Comparison of ENCODE assay signal across 8 cellular contexts in the genomic region with DNA sequence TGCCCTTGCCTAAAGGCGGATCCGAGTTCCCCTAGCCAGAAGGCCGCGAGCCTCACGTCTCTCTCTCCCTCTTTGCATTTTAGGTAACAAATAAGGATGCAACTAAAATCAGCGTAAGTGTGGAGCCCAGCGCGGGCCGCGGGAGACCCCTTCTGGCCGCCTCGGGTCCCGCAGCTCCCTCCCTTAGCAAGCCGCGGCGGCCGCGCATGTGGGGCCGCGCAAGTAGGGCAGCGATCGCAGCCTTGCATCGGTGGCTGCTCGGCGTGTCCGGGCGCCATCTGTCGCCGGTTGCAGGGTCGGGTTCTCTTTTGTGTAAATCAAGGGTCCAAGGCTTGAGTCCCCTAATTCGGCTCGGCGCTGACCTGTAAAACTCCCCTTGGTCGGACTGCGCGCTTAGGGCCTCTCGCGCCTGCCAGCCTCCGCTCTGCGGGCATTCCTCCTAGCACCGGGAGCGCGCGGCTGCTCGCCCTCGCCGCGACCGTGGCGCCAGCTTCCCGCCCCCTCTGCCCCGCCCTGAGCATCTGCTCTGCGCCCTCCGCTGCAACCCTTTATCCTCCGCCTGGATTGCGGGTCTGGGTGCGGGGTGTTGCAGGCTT. TPM values are rescaled to one million over a fixed set of nuclear protein-coding genes. Genes with fewer than 3 reads are reported as not detected.
DNase-seq lines count a peak whose midpoint lies in the region; ATAC-seq and TF ChIP-seq lines count a peak whose summit lies in the region.

No MANE protein-coding gene starts in this region.

- H3K4me3 Mint-ChIP-seq in activated CD4-positive, alpha-beta T cell treated with anti-CD3 and anti-CD28 coated beads, Interleukin-2, amount 10 ng/mL, durations not matched to agents 24 days and 14 days, result peak overlapping the region; percentile 72

- peak overlapping the region; percentile 77 for H3K27ac Mint-ChIP-seq in activated CD4-positive, alpha-beta T cell treated with anti-CD3 and anti-CD28 coated beads, Interleukin-2, amount 10 ng/mL, durations not matched to agents 24 days and 14 days

- H3K27ac ChIP-seq in BLaER1 (no peak overlapping the region), lung (ENCODE audit: low read depth in 1 of 2, low read length in 1 of 2) (no peak overlapping the region)

- H3K4me1 ChIP-seq in BLaER1 (peaks cover 30% of the 10 kb centered on the region), lung (ENCODE audit: control insufficient read depth in 2 of 2, insufficient read depth in 2 of 2, low read length in 2 of 2) (peaks cover 2 to 25% of the 10 kb centered on the region in 2 donors)

- peak; percentile 32 for TF ChIP-seq CTCF in lung (IDR thresholded peaks at IDR 0.05; ENCODE audit: control extremely low read depth, extremely low read depth)

- H3K4me3 ChIP-seq in BLaER1, result peak overlapping the region; percentile 64
- no peak overlapping the region for H3K4me3 ChIP-seq in lung

- no peaks in the 10 kb centered on the region for H3K36me3 ChIP-seq in BLaER1
- no peaks in the 10 kb centered on the region for H3K36me3 ChIP-seq in lung (ENCODE audit: control insufficient read depth in 2 of 2, insufficient read depth in 2 of 2, low read length in 2 of 2)

- WGBS in lung, 2 donors, result 1% methylated on average over 56 to 57 of the region's 57 CpGs

- peaks cover 67% of the 10 kb centered on the region for H3K27me3 Mint-ChIP-seq in activated CD4-positive, alpha-beta T cell treated with anti-CD3 and anti-CD28 coated beads, Interleukin-2, amount 10 ng/mL, durations not matched to agents 24 days and 14 days

- peaks cover 40% of the 10 kb centered on the region for H4K20me1 ChIP-seq in BLaER1

- peaks cover 20% of the 10 kb centered on the region for H3K4me1 Mint-ChIP-seq in activated CD4-positive, alpha-beta T cell treated with anti-CD3 and anti-CD28 coated beads, Interleukin-2, amount 10 ng/mL, durations not matched to agents 24 days and 14 days

- H3K9me3 Mint-ChIP-seq in activated CD4-positive, alpha-beta T cell treated with anti-CD3 and anti-CD28 coated beads, Interleukin-2, amount 10 ng/mL, durations not matched to agents 24 days and 14 days, result no peaks in the 10 kb centered on the region

- DNase-seq in NCI-H1092 (lab: John Stamatoyannopoulos, UW) (peak; percentile 32), ecto neural progenitor cell (ENCODE audit: low spot score) (peak; percentile 90), lung (ENCODE audit: low spot score) (no peak), NOMO-1 (lab: John Stamatoyannopoulos, UW; ENCODE audit: unreplicated experiment in 2 of 2) (no peak)
- DNase-seq in activated CD4-positive, alpha-beta T cell treated with anti-CD3 and anti-CD28 coated beads, Interleukin-2, amount 10 ng/mL, durations not matched to agents 24 days and 14 days, result peak; percentile 89
- peak; percentile 40 for DNase-seq in stimulated activated CD8-positive, alpha-beta memory T cell treated with anti-CD3 and anti-CD28 coated beads, Interleukin-12 subunit alpha, Interleukin-12 subunit beta, amount 100 ng/mL, for 24 hours (ENCODE audit: extremely low read depth)

- H3K27me3 ChIP-seq in BLaER1 (peaks cover 82% of the 10 kb centered on the region), lung (ENCODE audit: control insufficient read depth, insufficient read depth) (peaks cover 53% of the 10 kb centered on the region)

- peak overlapping the region; percentile 27; the same call in 1 of the 2 replicates for H3K9ac ChIP-seq in BLaER1

- intact Hi-C loops in activated CD4-positive, alpha-beta T cell treated with anti-CD3 and anti-CD28 coated beads, Interleukin-2, amount 10 ng/mL, durations not matched to agents 24 days and 14 days (cut with micrococcal nuclease), result loop anchor here (2.0 to 10.0 kb wide), 4 partner anchors 54 to 801 kb away; no protein-coding TSS in a partner anchor

- peak overlapping the region; percentile 68 for H3K4me2 ChIP-seq in BLaER1

- H3K36me3 Mint-ChIP-seq in activated CD4-positive, alpha-beta T cell treated with anti-CD3 and anti-CD28 coated beads, Interleukin-2, amount 10 ng/mL, durations not matched to agents 24 days and 14 days (ENCODE audit: low read depth), result peaks cover 5% of the 10 kb centered on the region

- ATAC-seq in GM19463 (IDR thresholded peaks at IDR 0.05; ENCODE audit: unreplicated experiment) (peak; percentile 82), lung (ENCODE audit: insufficient read depth, low FRiP score) (no peak)

- H3K9me3 ChIP-seq in BLaER1 (peaks cover 13% of the 10 kb centered on the region), lung (ENCODE audit: control insufficient read depth in 2 of 2, insufficient read depth in 1 of 2, low read length in 1 of 2) (peaks cover 0 to 29% of the 10 kb centered on the region in 2 donors)

RNA-seq across cellular contexts. Expression of a gene that starts 2.7 kb away (rescaled TPM):
- not detected in 2 replicates for total RNA-seq in activated CD4-positive, alpha-beta T cell treated with anti-CD3 and anti-CD28 coated beads, Interleukin-2, amount 10 ng/mL, durations not matched to agents 24 days and 14 days
- not detected for total RNA-seq in lung
- not detected for polyA plus RNA-seq in lung

Comparison
In these comparisons a context has a peak if more than half of its experiments do, and no peak if none do; other contexts are left out.
1. DNase-seq: peak in NCI-H1092 (single experiment), activated CD4-positive, alpha-beta T cell treated with anti-CD3 and anti-CD28 coated beads, Interleukin-2, amount 10 ng/mL, durations not matched to agents 24 days and 14 days (single experiment), ecto neural progenitor cell (single experiment) and stimulated activated CD8-positive, alpha-beta memory T cell treated with anti-CD3 and anti-CD28 coated beads, Interleukin-12 subunit alpha, Interleukin-12 subunit beta, amount 100 ng/mL, for 24 hours (single experiment); none in lung (single experiment) and NOMO-1 (0 of 2).